14 cellular contexts compared by ENCODE assay signal in the genomic region with DNA sequence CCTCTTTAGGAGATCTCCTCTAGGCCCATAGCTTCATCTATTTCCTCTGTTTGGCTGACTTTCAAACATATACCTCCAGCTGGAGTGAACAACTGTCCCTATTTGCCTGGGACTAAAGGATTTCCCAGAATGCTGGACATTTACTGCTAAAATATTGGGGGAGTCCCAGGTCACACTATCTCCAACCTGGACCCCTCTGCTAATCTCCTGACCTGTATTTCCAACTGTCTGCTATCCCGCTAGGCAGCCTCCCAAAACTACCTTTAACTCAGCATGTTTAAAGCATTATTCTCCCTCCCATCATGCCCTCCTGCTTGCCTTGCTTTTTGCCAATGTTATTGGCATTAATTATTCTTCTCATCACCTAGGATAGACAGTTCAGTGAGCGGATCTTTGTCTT.
DNase-seq lines count a peak whose midpoint lies in the region; ATAC-seq and TF ChIP-seq lines count a peak whose summit lies in the region.
"Had no signal": no experiment of that assay in that cellular context is flagged by ENCODE, and none has a peak within 500 bp of the region (broad histone marks: within the 10 kb centered on the region; RNA-seq: fewer than 3 reads in every experiment).

No MANE protein-coding gene starts in this region.

- no peaks in the 10 kb centered on the region for H3K36me3 ChIP-seq in CD8-positive, alpha-beta memory T cell (ENCODE audit: insufficient read depth, low read length)
- H3K36me3 ChIP-seq in lower lobe of right lung, result no peaks in the 10 kb centered on the region
- H3K36me3 ChIP-seq in spleen, result no peaks in the 10 kb centered on the region

- no peak for TF ChIP-seq POLR2A in spleen (IDR thresholded peaks at IDR 0.05)

- no peak overlapping the region for H3K27ac ChIP-seq in CD8-positive, alpha-beta memory T cell (ENCODE audit: low read depth, low read length)
- H3K27ac ChIP-seq in lower lobe of right lung (peak overlapping the region; percentile 69), spleen (peak overlapping the region in 7 of 8 donors; percentile 2 to 71 (median 45))

- H3K4me3 Mint-ChIP-seq in CD8-positive, alpha-beta memory T cell, result no peak overlapping the region
- no peak overlapping the region for H3K4me3 Mint-ChIP-seq in T-cell
- no peak overlapping the region for H3K4me3 Mint-ChIP-seq in type B pancreatic cell
- H3K4me3 Mint-ChIP-seq: activated CD4-positive, alpha-beta T cell treated with anti-CD3 and anti-CD28 coated beads, Interleukin-2, amount 10 ng/mL, durations not matched to agents 7 days and 5 days; immature natural killer cell had no signal

- TF ChIP-seq CTCF in lower lobe of right lung (IDR thresholded peaks at IDR 0.05) (no peak), spleen (IDR thresholded peaks at IDR 0.05 in 8 of 11, conservative IDR thresholded peaks at IDR 0.05 in 3 of 11) (no peak), type B pancreatic cell (conservative IDR thresholded peaks at IDR 0.05) (no peak)

- no peak for ATAC-seq in T-cell (replicated peaks in 1 of 4)
- no peak for ATAC-seq in lower lobe of right lung
- no peak for ATAC-seq in GM21360 (IDR thresholded peaks at IDR 0.05; ENCODE audit: unreplicated experiment)

- CTCF ChIA-PET in CD8-positive, alpha-beta memory T cell (lab: Charles Lee), result no interaction called here
- CTCF ChIA-PET in T-cell (lab: Charles Lee), result no interaction called here

- H3K27me3 ChIP-seq in CD8-positive, alpha-beta memory T cell (ENCODE audit: insufficient read depth, low read length, poor library complexity, severe bottlenecking), result no peaks in the 10 kb centered on the region
- H3K27me3 ChIP-seq in lower lobe of right lung (ENCODE audit: low read depth) (no peaks in the 10 kb centered on the region), spleen (replicated peaks in 1 of 7) (no peaks in the 10 kb centered on the region)

- DNase-seq in CD8-positive, alpha-beta memory T cell, result no peak
- DNase-seq in T-cell (no peak), lower lobe of right lung (no peak), spleen (no peak), NCI-H2029 (lab: John Stamatoyannopoulos, UW) (no peak), type B pancreatic cell (ENCODE audit: extremely low spot score, unreplicated experiment) (no peak)
- DNase-seq: activated CD4-positive, alpha-beta T cell treated with anti-CD3 and anti-CD28 coated beads, Interleukin-2, amount 10 ng/mL, durations not matched to agents 7 days and 5 days; activated gamma-delta T cell; immature natural killer cell; NCI-H1694 treated with DMSO at 0.1 percent for 48 hours; stimulated activated CD4-positive, alpha-beta T cell treated with anti-CD3 and anti-CD28 coated beads, Interleukin-1b, Interleukin-23, amount 100 ng/mL, for 48 hours; stimulated activated naive CD4-positive, alpha-beta T cell treated with Interleukin-2 at 50 U/mL for 16 hours; SW 1271 had no signal

- H3K27me3 Mint-ChIP-seq in CD8-positive, alpha-beta memory T cell, result no peaks in the 10 kb centered on the region
- H3K27me3 Mint-ChIP-seq in T-cell, result no peaks in the 10 kb centered on the region
- no peaks in the 10 kb centered on the region for H3K27me3 Mint-ChIP-seq in type B pancreatic cell
- H3K27me3 Mint-ChIP-seq: activated CD4-positive, alpha-beta T cell treated with anti-CD3 and anti-CD28 coated beads, Interleukin-2, amount 10 ng/mL, durations not matched to agents 7 days and 5 days had no signal

- intact Hi-C loops in lower lobe of right lung (cut with DNase I) (no loop called here), spleen (cut with DNase I; ENCODE audit: low total_unique reads) (no loop called here)

- WGBS in spleen, 5 donors, result 95 to 99% (median 96%) methylated on average over 2 of the region's 2 CpGs

- H3K4me3 ChIP-seq in CD8-positive, alpha-beta memory T cell (ENCODE audit: low read length), result no peak overlapping the region
- H3K4me3 ChIP-seq in lower lobe of right lung, result no peak overlapping the region
- H3K4me3 ChIP-seq in spleen, result no peak overlapping the region

- H3K27ac Mint-ChIP-seq in CD8-positive, alpha-beta memory T cell, result peak overlapping the region in 5 of 8 donors; percentile 10 to 71 (median 44)
- H3K27ac Mint-ChIP-seq in T-cell, result peak overlapping the region; percentile 9 to 13
- H3K27ac Mint-ChIP-seq in type B pancreatic cell, result no peak overlapping the region
- H3K27ac Mint-ChIP-seq: activated CD4-positive, alpha-beta T cell treated with anti-CD3 and anti-CD28 coated beads, Interleukin-2, amount 10 ng/mL, durations not matched to agents 7 days and 5 days had no signal

- no peaks in the 10 kb centered on the region for H3K9me3 Mint-ChIP-seq in CD8-positive, alpha-beta memory T cell
- H3K9me3 Mint-ChIP-seq in T-cell, result no peaks in the 10 kb centered on the region
- H3K9me3 Mint-ChIP-seq in type B pancreatic cell, result no peaks in the 10 kb centered on the region
- H3K9me3 Mint-ChIP-seq: activated CD4-positive, alpha-beta T cell treated with anti-CD3 and anti-CD28 coated beads, Interleukin-2, amount 10 ng/mL, durations not matched to agents 7 days and 5 days; immature natural killer cell had no signal

- H3K4me1 ChIP-seq in CD8-positive, alpha-beta memory T cell (ENCODE audit: insufficient read depth, low read length), result no peaks in the 10 kb centered on the region
- peaks cover 48% of the 10 kb centered on the region for H3K4me1 ChIP-seq in lower lobe of right lung
- H3K4me1 ChIP-seq in spleen, result peaks cover 11 to 52% (median 26%) of the 10 kb centered on the region in 6 donors

- H3K9me3 ChIP-seq in CD8-positive, alpha-beta memory T cell (ENCODE audit: low read length), result no peaks in the 10 kb centered on the region
- H3K9me3 ChIP-seq in lower lobe of right lung (no peaks in the 10 kb centered on the region), spleen (no peaks in the 10 kb centered on the region)

- peaks cover 28 to 43% (median 37%) of the 10 kb centered on the region in 3 donors for H3K4me1 Mint-ChIP-seq in CD8-positive, alpha-beta memory T cell
- H3K4me1 Mint-ChIP-seq in T-cell (peaks cover 33 to 43% (median 38%) of the 10 kb centered on the region in 3 donors), type B pancreatic cell (ENCODE audit: unreplicated experiment) (no peaks in the 10 kb centered on the region)

- POLR2A ChIA-PET in CD8-positive, alpha-beta memory T cell (lab: Charles Lee), result no interaction called here
- POLR2A ChIA-PET in T-cell (lab: Charles Lee), result no interaction called here

- peaks cover 0 to 8% (median 4%) of the 10 kb centered on the region in 3 donors for H3K36me3 Mint-ChIP-seq in CD8-positive, alpha-beta memory T cell
- peaks cover 6% of the 10 kb centered on the region for H3K36me3 Mint-ChIP-seq in T-cell
- no peaks in the 10 kb centered on the region for H3K36me3 Mint-ChIP-seq in type B pancreatic cell
